ENCODE assay signal across 9 cellular contexts in genomic region chr5:177370488-177371119, GRCh38. TPM values are rescaled to one million over a fixed set of nuclear protein-coding genes. Genes with fewer than 3 reads are reported as not detected.
A peak's percentile ranks its signal among the peaks of the same experiment; 100 is the strongest.
DNase-seq lines count a peak whose midpoint lies in the region; ATAC-seq lines count a peak whose summit lies in the region.
"Had no signal": no experiment of that assay in that cellular context is flagged by ENCODE, and none has a peak within 500 bp of the region (broad histone marks: within the 10 kb centered on the region; RNA-seq: fewer than 3 reads in every experiment).

No MANE protein-coding gene starts in this region.

- H3K27me3 ChIP-seq in CD4-positive, alpha-beta memory T cell (ENCODE audit: insufficient read depth, low read length) = no peaks in the 10 kb centered on the region

- H3K36me3 ChIP-seq in CD4-positive, alpha-beta memory T cell (ENCODE audit: insufficient read depth, low read length) = peaks cover 54% of the 10 kb centered on the region

- peaks cover 47 to 78% (median 62%) of the 10 kb centered on the region in 4 donors for H3K4me1 Mint-ChIP-seq in CD4-positive, alpha-beta memory T cell
- peaks cover 85% of the 10 kb centered on the region for H3K4me1 Mint-ChIP-seq in stimulated activated naive CD8-positive, alpha-beta T cell treated with anti-CD3 and anti-CD28 coated beads, Interleukin-15, amount 100 ng/mL, for 72 hours

- ATAC-seq in GM21619 (IDR thresholded peaks at IDR 0.05; ENCODE audit: unreplicated experiment) = peak; percentile 52
- peak; percentile 75 for ATAC-seq in stimulated activated naive CD8-positive, alpha-beta T cell treated with anti-CD3 and anti-CD28 coated beads, Interleukin-15, amount 100 ng/mL, for 72 hours

- peaks cover 20 to 41% of the 10 kb centered on the region in 2 donors for H3K36me3 Mint-ChIP-seq in CD4-positive, alpha-beta memory T cell

- no peaks in the 10 kb centered on the region for H3K27me3 Mint-ChIP-seq in CD4-positive, alpha-beta memory T cell
- no peaks in the 10 kb centered on the region for H3K27me3 Mint-ChIP-seq in stimulated activated naive CD8-positive, alpha-beta T cell treated with anti-CD3 and anti-CD28 coated beads, Interleukin-15, amount 100 ng/mL, for 72 hours
- H3K27me3 Mint-ChIP-seq: IgD-negative memory B cell had no signal

- in situ Hi-C loops in KBM-7 (cut with MboI; ENCODE audit: low pct_unique_long_range_greater_than_20kb, low sequenced_read_pairs) = no loop called here

- H3K27ac Mint-ChIP-seq in CD4-positive, alpha-beta memory T cell = peak overlapping the region in 4 of 7 donors; percentile 64 to 88 (median 70)
- H3K27ac Mint-ChIP-seq in stimulated activated naive CD8-positive, alpha-beta T cell treated with anti-CD3 and anti-CD28 coated beads, Interleukin-15, amount 100 ng/mL, for 72 hours = peak overlapping the region in 1 of 2 donors; percentile 83

- intact Hi-C loops in CD4-positive, alpha-beta memory T cell (cut with micrococcal nuclease) = loop anchor here (2.0 kb wide), 1 partner anchor 32 kb away; no protein-coding TSS in a partner anchor

- peak in 3 of 5 donors; percentile 65 to 81 (median 79) for DNase-seq in CD4-positive, alpha-beta memory T cell
- DNase-seq in NCI-H146 treated with DMSO at 0.1 percent for 48 hours (lab: John Stamatoyannopoulos, UW; ENCODE audit: unreplicated experiment) (peak; percentile 64), medulla oblongata (ENCODE audit: extremely low spot score) (peak; percentile 37), KBM-7 (no peak)
- DNase-seq in activated CD4-positive, CD25-positive, alpha-beta regulatory T cell treated with anti-CD3 and anti-CD28 coated beads, Interleukin-2, amount 50 U/mL, for 72 hours = peak; percentile 66
- peak; percentile 41 for DNase-seq in effector CD8-positive, alpha-beta T cell (lab: John Stamatoyannopoulos, UW)
- peak; percentile 66 to 74 for DNase-seq in stimulated activated naive CD8-positive, alpha-beta T cell treated with anti-CD3 and anti-CD28 coated beads, Interleukin-15, amount 100 ng/mL, for 72 hours

- CTCF ChIA-PET in CD4-positive, alpha-beta memory T cell (lab: Charles Lee; ENCODE audit: partially characterized antibody) = interaction anchor here (1.0 to 8.5 kb wide), 8 partner anchors 8 to 135 kb away, joined by 4 to 140 read pairs (median 24); partner anchors contain the start of genes LMAN2, RGS14 and SLC34A1

- peak overlapping the region in 5 of 8 donors; percentile 15 to 80 (median 61) for H3K4me3 Mint-ChIP-seq in CD4-positive, alpha-beta memory T cell
- H3K4me3 Mint-ChIP-seq in stimulated activated naive CD8-positive, alpha-beta T cell treated with anti-CD3 and anti-CD28 coated beads, Interleukin-15, amount 100 ng/mL, for 72 hours = peak overlapping the region; percentile 56 to 86
- H3K4me3 Mint-ChIP-seq: IgD-negative memory B cell had no signal

- no peaks in the 10 kb centered on the region for H3K9me3 Mint-ChIP-seq in CD4-positive, alpha-beta memory T cell
- no peaks in the 10 kb centered on the region for H3K9me3 Mint-ChIP-seq in stimulated activated naive CD8-positive, alpha-beta T cell treated with anti-CD3 and anti-CD28 coated beads, Interleukin-15, amount 100 ng/mL, for 72 hours
- H3K9me3 Mint-ChIP-seq: IgD-negative memory B cell had no signal

- H3K27ac ChIP-seq in CD4-positive, alpha-beta memory T cell (ENCODE audit: low read depth, low read length) = peak overlapping the region; percentile 28

- no peak overlapping the region for H3K4me3 ChIP-seq in CD4-positive, alpha-beta memory T cell (ENCODE audit: low read length in 2 of 2)

- H3K4me1 ChIP-seq in CD4-positive, alpha-beta memory T cell (ENCODE audit: insufficient read depth, low read length) = peaks cover 85% of the 10 kb centered on the region

- POLR2A ChIA-PET in CD4-positive, alpha-beta memory T cell (lab: Charles Lee; ENCODE audit: partially characterized antibody) = interaction anchor here (0.9 to 5.8 kb wide), 9 partner anchors 8 to 85 kb away, joined by 3 to 69 read pairs (median 23); partner anchors contain the start of genes GRK6, LMAN2, PRR7 and RGS14

- H3K9me3 ChIP-seq in CD4-positive, alpha-beta memory T cell (ENCODE audit: control insufficient read depth in 1 of 2, low read length in 2 of 2) = no peaks in the 10 kb centered on the region

RNA-seq across cellular contexts. Expression of gene RGS14, which starts 12.9 kb away (rescaled TPM):
- 100 to 1,000 TPM; 167 to 168 TPM for total RNA-seq in CD4-positive, alpha-beta memory T cell
- polyA plus RNA-seq in CD4-positive, alpha-beta memory T cell = 10 to 100 TPM; 62.3 to 96.7 TPM

RNA-seq across cellular contexts. Expression of gene SLC34A1, which starts 13.6 kb away (rescaled TPM):
- under 1 TPM in 1 of 2 experiments, not detected in 1; 0.11 TPM for total RNA-seq in CD4-positive, alpha-beta memory T cell
- not detected for polyA plus RNA-seq in CD4-positive, alpha-beta memory T cell
- polyA plus RNA-seq: IgD-negative memory B cell had no signal

RNA-seq across cellular contexts. Expression of gene LMAN2, which starts 19.1 kb away (rescaled TPM):
- 100 to 1,000 TPM; 114 to 123 TPM for total RNA-seq in CD4-positive, alpha-beta memory T cell
- polyA plus RNA-seq in CD4-positive, alpha-beta memory T cell = 100 to 1,000 TPM; 223 to 322 TPM

RNA-seq across cellular contexts. Expression of gene PFN3, which starts 29.9 kb away (rescaled TPM):
- total RNA-seq in CD4-positive, alpha-beta memory T cell = not detected
- polyA plus RNA-seq in CD4-positive, alpha-beta memory T cell = not detected
- polyA plus RNA-seq: IgD-negative memory B cell had no signal

RNA-seq across cellular contexts. Expression of gene F12, which starts 38.8 kb away (rescaled TPM):
- not detected for total RNA-seq in CD4-positive, alpha-beta memory T cell
- 1 to 10 TPM; 2.0 to 2.4 TPM for polyA plus RNA-seq in CD4-positive, alpha-beta memory T cell
